Comparison of ENCODE assay signal across 15 cellular contexts in genomic region chr2:148978026-148978685, GRCh38.
DNase-seq lines count a peak whose midpoint lies in the region; FAIRE-seq and TF ChIP-seq lines count a peak whose summit lies in the region.
"Had no signal": no experiment of that assay in that cellular context is flagged by ENCODE, and none has a peak within 500 bp of the region (broad histone marks: within the 10 kb centered on the region; RNA-seq: fewer than 3 reads in every experiment).

No MANE protein-coding gene starts in this region.

- DNase-seq in NCI-H1694 (lab: John Stamatoyannopoulos, UW) = peak; percentile 60
- DNase-seq in cerebellar cortex (ENCODE audit: low spot score) = peak; percentile 92
- DNase-seq in osteocyte (ENCODE audit: extremely low spot score, unreplicated experiment) = no peak
- no peak for DNase-seq in GM12892 (ENCODE audit: insufficient read length)
- no peak for DNase-seq in HAP-1 (ENCODE audit: low spot score in 2 of 2)
- DNase-seq in ecto neural progenitor cell (ENCODE audit: low spot score) = no peak
- DNase-seq: activated naive CD8-positive, alpha-beta T cell treated with anti-CD3 and anti-CD28 coated beads, Interleukin-2, amount 50 U/mL, for 24 hours; CD4-positive, alpha-beta memory T cell; IMR-90; mammary epithelial cell; NCI-H774 had no signal

- H3K27me3 ChIP-seq in HAP-1 (ENCODE audit: low read depth) = no peaks in the 10 kb centered on the region
- H3K27me3 ChIP-seq: neutrophil had no signal

- TF ChIP-seq CTCF in GM12874 (IDR thresholded peaks at IDR 0.05; ENCODE audit: insufficient read depth, low read depth, low read length) (peak; percentile 23; the same call in 1 of the 2 replicates), osteocyte (IDR thresholded peaks at IDR 0.05) (peak; percentile 28)

- peaks cover 5% of the 10 kb centered on the region for H3K36me3 Mint-ChIP-seq in osteocyte (ENCODE audit: unreplicated experiment)

- H3K9me3 Mint-ChIP-seq in osteocyte (ENCODE audit: unreplicated experiment) = no peaks in the 10 kb centered on the region
- H3K9me3 Mint-ChIP-seq: activated naive CD8-positive, alpha-beta T cell treated with anti-CD3 and anti-CD28 coated beads, Interleukin-2, amount 50 U/mL, for 24 hours; CD4-positive, alpha-beta memory T cell; dendritic cell treated with granulocyte-macrophage colony-stimulating factor and Interleukin-4, amounts not matched to agents 40 ng/mL and 50 ng/mL, for 4 days had no signal

- no peak overlapping the region for H3K4me3 Mint-ChIP-seq in osteocyte (ENCODE audit: unreplicated experiment)
- H3K4me3 Mint-ChIP-seq: activated naive CD8-positive, alpha-beta T cell treated with anti-CD3 and anti-CD28 coated beads, Interleukin-2, amount 50 U/mL, for 24 hours; CD4-positive, alpha-beta memory T cell; dendritic cell treated with granulocyte-macrophage colony-stimulating factor and Interleukin-4, amounts not matched to agents 40 ng/mL and 50 ng/mL, for 4 days had no signal

- no peak for TF ChIP-seq POLR2A in GM12892 (IDR thresholded peaks at IDR 0.05; ENCODE audit: low read depth, low read length)

- peaks cover 14% of the 10 kb centered on the region for H3K4me1 Mint-ChIP-seq in osteocyte (ENCODE audit: unreplicated experiment)
- H3K4me1 Mint-ChIP-seq: CD4-positive, alpha-beta memory T cell had no signal

- H3K27me3 Mint-ChIP-seq in osteocyte (ENCODE audit: unreplicated experiment) = no peaks in the 10 kb centered on the region
- H3K27me3 Mint-ChIP-seq: activated naive CD8-positive, alpha-beta T cell treated with anti-CD3 and anti-CD28 coated beads, Interleukin-2, amount 50 U/mL, for 24 hours; CD4-positive, alpha-beta memory T cell; dendritic cell treated with granulocyte-macrophage colony-stimulating factor and Interleukin-4, amounts not matched to agents 40 ng/mL and 50 ng/mL, for 4 days had no signal

- H3K27ac Mint-ChIP-seq in osteocyte (ENCODE audit: unreplicated experiment) = no peak overlapping the region
- H3K27ac Mint-ChIP-seq: activated naive CD8-positive, alpha-beta T cell treated with anti-CD3 and anti-CD28 coated beads, Interleukin-2, amount 50 U/mL, for 24 hours; dendritic cell treated with granulocyte-macrophage colony-stimulating factor and Interleukin-4, amounts not matched to agents 40 ng/mL and 50 ng/mL, for 4 days had no signal

- in situ Hi-C loops in HAP-1 (cut with MboI; ENCODE audit: low sequenced_read_pairs) = loop anchor here (5.0 to 25.0 kb wide), 2 partner anchors 41 to 1016 kb away; no protein-coding TSS in a partner anchor

- no peak for FAIRE-seq in GM12892 (lab: Jason Lieb, UNC)

- H3K4me1 ChIP-seq in HAP-1 = peaks cover 17% of the 10 kb centered on the region

- H3K9me3 ChIP-seq in HAP-1 = no peaks in the 10 kb centered on the region
- H3K9me3 ChIP-seq: neutrophil had no signal

- no peak overlapping the region for H3K4me3 ChIP-seq in HAP-1
- H3K4me3 ChIP-seq: smooth muscle cell had no signal

- H3K36me3 ChIP-seq in HAP-1 (replicated peaks) = peaks cover 6% of the 10 kb centered on the region
- H3K36me3 ChIP-seq: neutrophil had no signal

Comparison
In these comparisons a context has a peak if more than half of its experiments do, and no peak if none do; other contexts are left out.
1. DNase-seq: peak in NCI-H1694 (single experiment) and cerebellar cortex (single experiment); none in osteocyte (single experiment), GM12892 (single experiment), HAP-1 (0 of 2) and ecto neural progenitor cell (single experiment).